ENCODE assay signal across 26 cellular contexts in the genomic region with DNA sequence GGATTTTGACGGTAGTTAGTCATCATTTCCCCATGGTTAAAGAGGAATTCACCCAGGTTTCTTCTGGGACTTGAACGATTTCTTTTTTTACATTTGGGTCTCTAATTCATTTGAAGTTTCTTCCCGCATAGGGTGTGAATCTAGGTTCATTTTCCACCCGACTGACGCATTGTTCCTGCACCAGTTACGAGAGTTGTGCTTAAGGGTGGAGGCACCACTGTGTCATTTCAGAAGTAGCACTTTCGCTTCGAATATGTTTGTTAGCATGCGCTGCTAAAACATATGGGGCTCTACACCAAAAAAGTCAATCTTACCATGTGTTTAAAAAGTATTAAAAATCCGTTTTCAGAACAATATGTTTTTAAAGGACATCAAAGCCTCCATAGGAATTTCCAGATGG.
DNase-seq lines count a peak whose midpoint lies in the region; ATAC-seq lines count a peak whose summit lies in the region.
"Had no signal": no experiment of that assay in that cellular context is flagged by ENCODE, and none has a peak within 500 bp of the region (broad histone marks: within the 10 kb centered on the region; RNA-seq: fewer than 3 reads in every experiment).

No MANE protein-coding gene starts in this region.

- DNase-seq in activated CD4-positive, alpha-beta T cell treated with anti-CD3 and anti-CD28 coated beads, Interleukin-2, amount 10 ng/mL, durations not matched to agents 24 days and 14 days, result peak; percentile 72
- no peak for DNase-seq in activated CD4-positive, alpha-beta T cell treated with anti-CD3 and anti-CD28 coated beads, Interleukin-2, amount 50 U/mL, for 4 hours
- peak; percentile 68 for DNase-seq in stimulated activated CD4-positive, alpha-beta T cell treated with anti-CD3 and anti-CD28 coated beads, Interleukin-15, amount 100 ng/mL, for 24 hours
- no peak for DNase-seq in stimulated activated CD4-positive, alpha-beta T cell treated with anti-CD3 and anti-CD28 coated beads, Interleukin-12 subunit alpha, Interleukin-12 subunit beta, amount 100 ng/mL, for 4 hours
- DNase-seq in stimulated activated CD4-positive, alpha-beta T cell treated with anti-CD3 and anti-CD28 coated beads, Interleukin-2, amount 100 ng/mL, for 24 hours, result peak; percentile 31 to 38
- DNase-seq in NCI-H345 (lab: John Stamatoyannopoulos, UW), result no peak
- DNase-seq in 8988T, result no peak
- no peak for DNase-seq in Right ventricle myocardium inferior (ENCODE audit: missing footprints)
- DNase-seq: activated gamma-delta T cell, AML-193, amniotic stem cell, cerebellar nuclear complex, DND-41, foreskin fibroblast, HCEC 1CT, KG1, NCI-H1092 treated with DMSO at 0.1 percent for 48 hours, NCI-H187, NCI-H2171 treated with DMSO at 0.1 percent for 48 hours, NCI-H510A treated with DMSO at 0.1 percent for 48 hours, nephron progenitor cell, sigmoid colon had no signal

- ATAC-seq in Right ventricle myocardium inferior, result no peak
- ATAC-seq: WTC11 had no signal

- H3K9me3 Mint-ChIP-seq in activated CD4-positive, alpha-beta T cell treated with anti-CD3 and anti-CD28 coated beads, Interleukin-2, amount 10 ng/mL, durations not matched to agents 24 days and 14 days, result no peaks in the 10 kb centered on the region
- H3K9me3 Mint-ChIP-seq: memory B cell, WTC11 had no signal

- intact Hi-C loops in activated CD4-positive, alpha-beta T cell treated with anti-CD3 and anti-CD28 coated beads, Interleukin-2, amount 10 ng/mL, durations not matched to agents 24 days and 14 days (cut with micrococcal nuclease), result loop anchor here (1.0 to 10.0 kb wide), 3 partner anchors 13 to 140 kb away; a partner anchor contains a TSS
- intact Hi-C loops in Right ventricle myocardium inferior (cut with DNase I), result no loop called here

- peaks cover 17% of the 10 kb centered on the region for H3K4me1 Mint-ChIP-seq in activated CD4-positive, alpha-beta T cell treated with anti-CD3 and anti-CD28 coated beads, Interleukin-2, amount 10 ng/mL, durations not matched to agents 24 days and 14 days
- H3K4me1 Mint-ChIP-seq: memory B cell, nephron progenitor cell had no signal

- no peaks in the 10 kb centered on the region for H3K36me3 Mint-ChIP-seq in activated CD4-positive, alpha-beta T cell treated with anti-CD3 and anti-CD28 coated beads, Interleukin-2, amount 10 ng/mL, durations not matched to agents 24 days and 14 days (ENCODE audit: low read depth)
- H3K36me3 Mint-ChIP-seq: brain; CD4-positive, CD25-positive, alpha-beta regulatory T cell; memory B cell; WTC11 had no signal

- H3K27me3 Mint-ChIP-seq in activated CD4-positive, alpha-beta T cell treated with anti-CD3 and anti-CD28 coated beads, Interleukin-2, amount 10 ng/mL, durations not matched to agents 24 days and 14 days, result no peaks in the 10 kb centered on the region
- H3K27me3 Mint-ChIP-seq: CD4-positive, CD25-positive, alpha-beta regulatory T cell had no signal

- H3K27ac Mint-ChIP-seq in activated CD4-positive, alpha-beta T cell treated with anti-CD3 and anti-CD28 coated beads, Interleukin-2, amount 10 ng/mL, durations not matched to agents 24 days and 14 days, result peak overlapping the region; percentile 89
- H3K27ac Mint-ChIP-seq: brain; CD4-positive, CD25-positive, alpha-beta regulatory T cell; memory B cell; nephron progenitor cell; WTC11 had no signal

- H3K4me3 Mint-ChIP-seq in activated CD4-positive, alpha-beta T cell treated with anti-CD3 and anti-CD28 coated beads, Interleukin-2, amount 10 ng/mL, durations not matched to agents 24 days and 14 days, result peak overlapping the region; percentile 11
- H3K4me3 Mint-ChIP-seq: brain; CD4-positive, CD25-positive, alpha-beta regulatory T cell; memory B cell; nephron progenitor cell; WTC11 had no signal

Comparison
In these comparisons a context has a peak if more than half of its experiments do, and no peak if none do; other contexts are left out.
1. DNase-seq: peak in activated CD4-positive, alpha-beta T cell treated with anti-CD3 and anti-CD28 coated beads, Interleukin-2, amount 10 ng/mL, durations not matched to agents 24 days and 14 days (single experiment), stimulated activated CD4-positive, alpha-beta T cell treated with anti-CD3 and anti-CD28 coated beads, Interleukin-15, amount 100 ng/mL, for 24 hours (single experiment) and stimulated activated CD4-positive, alpha-beta T cell treated with anti-CD3 and anti-CD28 coated beads, Interleukin-2, amount 100 ng/mL, for 24 hours (2 of 2); none in activated CD4-positive, alpha-beta T cell treated with anti-CD3 and anti-CD28 coated beads, Interleukin-2, amount 50 U/mL, for 4 hours (0 of 2), stimulated activated CD4-positive, alpha-beta T cell treated with anti-CD3 and anti-CD28 coated beads, Interleukin-12 subunit alpha, Interleukin-12 subunit beta, amount 100 ng/mL, for 4 hours (single experiment), NCI-H345 (single experiment), 8988T (single experiment) and Right ventricle myocardium inferior (single experiment).